Comparison of ENCODE assay signal across 13 cellular contexts in genomic region chr19:7725791-7726190, GRCh38. TPM values are rescaled to one million over a fixed set of nuclear protein-coding genes. Genes with fewer than 3 reads are reported as not detected.
"Had no signal": no experiment of that assay in that cellular context is flagged by ENCODE, and none has a peak within 500 bp of the region (broad histone marks: within the 10 kb centered on the region; RNA-seq: fewer than 3 reads in every experiment).

No MANE protein-coding gene starts in this region.

- H3K36me3 ChIP-seq: HAP-1 had no signal

- H3K4me3 ChIP-seq: GM23338, HAP-1 had no signal

- H3K27ac ChIP-seq: HL-60, KMS-11 had no signal

- H3K9me3 Mint-ChIP-seq: HFFc6 had no signal

- H2AFZ ChIP-seq: GM23338 had no signal

- H3K9me3 ChIP-seq: HAP-1 had no signal

- H3K9ac ChIP-seq: KMS-11 had no signal

- ATAC-seq: GM23338, HCT116, HepG2 had no signal

- H3K4me1 ChIP-seq: HAP-1 had no signal

- H3K36me3 Mint-ChIP-seq: IgD-negative memory B cell had no signal

- H3K4me3 Mint-ChIP-seq: GM23338, HFFc6 had no signal

- DNase-seq: H7, HFFc6, Karpas-422, KBM-7 had no signal

- H3K27ac Mint-ChIP-seq: GM23338, HFFc6, IgD-negative memory B cell had no signal

- H3K4me2 ChIP-seq: GM23338, KMS-11 had no signal

RNA-seq across cellular contexts. Expression of gene CLEC4G, which starts 6.1 kb away (rescaled TPM):
- total RNA-seq: H4, H7, HepG2, HFFc6, HT1080 had no signal
- polyA plus RNA-seq: HepG2 had no signal

RNA-seq across cellular contexts. Expression of gene CD209, which starts 21.5 kb away (rescaled TPM):
- total RNA-seq: H7, HepG2, HFFc6, HT1080 had no signal
- polyA plus RNA-seq: GM23338, HepG2, IgD-negative memory B cell had no signal

RNA-seq across cellular contexts. Expression of gene FCER2, which starts 23.9 kb away (rescaled TPM):
- total RNA-seq: GM23338, H4, H7, HepG2, HFFc6, HT1080 had no signal
- polyA plus RNA-seq: HepG2 had no signal

RNA-seq across cellular contexts. Expression of gene CLEC4M, which starts 37.3 kb away (rescaled TPM):
- total RNA-seq: GM23338, H4, H7, HepG2, HFFc6, HT1080 had no signal
- polyA plus RNA-seq: GM23338, HepG2, IgD-negative memory B cell had no signal
